Comparison of ENCODE assay signal across 11 cellular contexts in the genomic region with DNA sequence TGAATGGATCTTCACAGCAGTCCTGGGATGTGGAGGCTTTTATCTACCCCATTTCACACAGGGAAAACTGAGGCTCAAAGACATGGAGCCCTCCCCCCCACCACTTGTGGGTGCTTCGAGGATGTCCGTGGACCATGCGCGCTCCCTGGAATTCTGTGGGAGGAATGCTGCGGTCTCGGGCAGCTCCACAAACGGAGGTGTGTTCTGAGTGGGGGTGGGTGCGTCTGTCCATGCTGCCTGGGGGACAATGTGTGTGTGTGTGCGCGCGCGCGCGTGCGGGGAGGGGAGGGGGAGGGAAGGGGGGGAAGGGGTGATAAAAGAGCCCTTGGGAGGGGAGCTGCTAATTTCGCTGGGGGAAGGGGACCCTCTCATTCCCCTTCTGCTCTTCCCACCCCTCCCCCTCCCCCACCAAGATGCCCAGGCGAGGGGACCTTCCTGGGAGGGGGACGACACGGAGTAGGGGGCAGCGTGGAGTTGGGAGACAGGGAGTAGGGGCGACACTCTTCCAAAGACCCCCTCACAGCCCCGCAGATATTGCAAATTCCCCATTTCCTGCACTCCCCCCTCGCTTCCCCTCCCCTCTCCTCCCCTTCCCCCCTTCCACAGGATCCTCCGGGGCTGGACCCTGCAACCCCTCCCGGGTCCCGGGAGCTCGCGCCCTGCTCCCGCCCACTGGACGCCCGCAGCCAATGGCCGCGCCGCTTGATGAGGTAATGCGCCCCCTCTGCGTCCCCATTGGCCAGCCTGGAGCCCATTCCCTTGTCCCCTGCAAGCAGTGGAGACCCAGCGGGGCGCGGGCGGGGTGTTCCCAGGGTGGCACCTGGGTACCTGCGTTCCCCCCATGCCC. TPM values are rescaled to one million over a fixed set of nuclear protein-coding genes. Genes with fewer than 3 reads are reported as not detected.
DNase-seq lines count a peak whose midpoint lies in the region; TF ChIP-seq lines count a peak whose summit lies in the region.
"Had no signal": no experiment of that assay in that cellular context is flagged by ENCODE, and none has a peak within 500 bp of the region (broad histone marks: within the 10 kb centered on the region; RNA-seq: fewer than 3 reads in every experiment).

No MANE protein-coding gene starts in this region.

- H3K4me3 ChIP-seq in neuron (ENCODE audit: low read length) (peak overlapping the region; percentile 42), esophagus muscularis mucosa (no peak overlapping the region)
- H3K4me3 ChIP-seq: PC-9 had no signal

- H2AFZ ChIP-seq in neuron (ENCODE audit: low read depth, low read length): peak overlapping the region; percentile 48
- H2AFZ ChIP-seq: PC-9 had no signal

- TF ChIP-seq CTCF in chondrocyte (IDR thresholded peaks at IDR 0.05): no peak
- TF ChIP-seq CTCF in esophagus muscularis mucosa (IDR thresholded peaks at IDR 0.05): no peak
- no peak for TF ChIP-seq CTCF in CD14-positive monocyte (IDR thresholded peaks at IDR 0.05)

- H3K36me3 Mint-ChIP-seq in chondrocyte (ENCODE audit: low read depth) (no peaks in the 10 kb centered on the region), CD14-positive monocyte (no peaks in the 10 kb centered on the region)

- no peaks in the 10 kb centered on the region for H3K9me3 Mint-ChIP-seq in chondrocyte (ENCODE audit: low read depth)
- peaks cover 0 to 6% (median 0%) of the 10 kb centered on the region in 7 donors for H3K9me3 Mint-ChIP-seq in CD14-positive monocyte

- in situ Hi-C loops in G401 (cut with HindIII; ENCODE audit: low sequenced_read_pairs): no loop called here

- H3K27ac ChIP-seq in esophagus muscularis mucosa (replicated peaks in 1 of 4): no peak overlapping the region
- H3K27ac ChIP-seq: PC-9 had no signal

- 4% methylated on average over 19 of the region's 41 CpGs for WGBS in esophagus muscularis mucosa

- H3K36me3 ChIP-seq in neuron (ENCODE audit: insufficient read depth, low read length) (no peaks in the 10 kb centered on the region), esophagus muscularis mucosa (no peaks in the 10 kb centered on the region)

- intact Hi-C loops in esophagus muscularis mucosa (cut with DNase I) (no loop called here), CD14-positive monocyte (cut with micrococcal nuclease) (no loop called here)

- H3K4me1 ChIP-seq in neuron (ENCODE audit: insufficient read depth, low read length) (peaks cover 4% of the 10 kb centered on the region), esophagus muscularis mucosa (peaks cover 0 to 10% (median 3%) of the 10 kb centered on the region in 4 donors)

- TF ChIP-seq EP300 in esophagus muscularis mucosa (IDR thresholded peaks at IDR 0.05): no peak

- H3K27ac Mint-ChIP-seq in chondrocyte (ENCODE audit: unreplicated experiment): no peak overlapping the region
- no peak overlapping the region for H3K27ac Mint-ChIP-seq in CD14-positive monocyte

- peaks cover 17% of the 10 kb centered on the region for H3K4me1 Mint-ChIP-seq in chondrocyte (ENCODE audit: low read depth)
- H3K4me1 Mint-ChIP-seq in CD14-positive monocyte: no peaks in the 10 kb centered on the region

- H3K27me3 ChIP-seq in neuron (ENCODE audit: insufficient read depth, low read length) (no peaks in the 10 kb centered on the region), esophagus muscularis mucosa (peaks cover 0 to 64% (median 13%) of the 10 kb centered on the region in 4 donors)

- DNase-seq in G401 (ENCODE audit: low spot score) (peak; percentile 85), NCI-H1694 (lab: John Stamatoyannopoulos, UW) (peak; percentile 79), chondrocyte (ENCODE audit: low spot score) (no peak), HuH-7.5 (ENCODE audit: low spot score) (no peak), esophagus muscularis mucosa (ENCODE audit: extremely low spot score) (no peak), GOT3 (lab: John Stamatoyannopoulos, UW) (no peak), CD14-positive monocyte (ENCODE audit: low spot score) (no peak)
- DNase-seq: PC-9 had no signal

- H3K9me3 ChIP-seq in neuron (ENCODE audit: low read length) (no peaks in the 10 kb centered on the region), esophagus muscularis mucosa (no peaks in the 10 kb centered on the region)

- peak overlapping the region; percentile 66 for H3K4me3 Mint-ChIP-seq in chondrocyte (ENCODE audit: unreplicated experiment)
- no peak overlapping the region for H3K4me3 Mint-ChIP-seq in CD14-positive monocyte

- no peak for TF ChIP-seq POLR2A in esophagus muscularis mucosa (IDR thresholded peaks at IDR 0.05; ENCODE audit: low read depth)

- H3K27me3 Mint-ChIP-seq in chondrocyte (ENCODE audit: low read depth) (peaks cover 11% of the 10 kb centered on the region), CD14-positive monocyte (ENCODE audit: low read depth in 3 of 3) (peaks cover 17 to 42% (median 34%) of the 10 kb centered on the region in 3 donors)

RNA-seq across cellular contexts. Expression of a gene that starts 18.9 kb away (rescaled TPM):
- not detected in 2 replicates for total RNA-seq in G401 (2014; rRNA removed; shearing (Covaris generic))
- total RNA-seq in chondrocyte (not detected in 3 replicates), esophagus muscularis mucosa (not detected)
- polyA plus RNA-seq in CD14-positive monocyte: not detected
- total RNA-seq: PC-9, pulmonary artery endothelial cell, urinary bladder had no signal
- polyA plus RNA-seq: urinary bladder had no signal

Comparison
In these comparisons a context has a peak if more than half of its experiments do, and no peak if none do; other contexts are left out.
1. DNase-seq: peak in G401 (single experiment) and NCI-H1694 (single experiment); none in chondrocyte (single experiment), HuH-7.5 (single experiment), esophagus muscularis mucosa (single experiment), GOT3 (single experiment) and CD14-positive monocyte (single experiment).